9 cellular contexts compared by ENCODE assay signal in the genomic region with DNA sequence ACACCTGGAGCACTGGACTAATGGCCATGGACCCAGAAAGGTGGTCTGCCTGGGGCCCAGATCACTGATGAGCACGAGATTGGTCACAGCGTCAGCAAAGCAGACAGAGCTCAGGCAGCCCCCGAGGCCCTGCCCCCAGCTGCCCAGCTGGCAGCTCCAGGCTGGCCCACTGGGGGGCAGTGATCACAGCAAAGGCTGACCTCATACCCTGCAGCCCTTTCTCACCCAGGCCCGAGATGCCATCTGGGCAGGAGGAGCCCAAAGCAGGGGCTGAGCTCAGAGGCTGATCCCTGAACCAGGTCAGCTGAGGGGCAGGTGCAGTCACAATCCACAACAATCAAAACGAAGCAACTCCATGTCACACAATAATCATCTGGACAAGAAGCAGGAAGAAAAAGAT. TPM values are rescaled to one million over a fixed set of nuclear protein-coding genes. Genes with fewer than 3 reads are reported as not detected.
DNase-seq lines count a peak whose midpoint lies in the region; ATAC-seq and TF ChIP-seq lines count a peak whose summit lies in the region.
"Had no signal": no experiment of that assay in that cellular context is flagged by ENCODE, and none has a peak within 500 bp of the region (broad histone marks: within the 10 kb centered on the region; RNA-seq: fewer than 3 reads in every experiment).

No MANE protein-coding gene starts in this region.

- TF ChIP-seq CTCF in AG09319 (IDR thresholded peaks at IDR 0.05; ENCODE audit: low read depth, low read length): peak; percentile 39
- TF ChIP-seq CTCF in GM12872 (IDR thresholded peaks at IDR 0.05; ENCODE audit: insufficient read depth, low read depth, low read length): peak; percentile 62

- peaks cover 0 to 5% (median 0%) of the 10 kb centered on the region in 3 donors for H3K36me3 Mint-ChIP-seq in immature natural killer cell
- H3K36me3 Mint-ChIP-seq in activated T-cell treated with anti-CD3 and anti-CD28 coated beads, Interleukin-2, amount 50 U/mL, for 24 hours (ENCODE audit: low read depth): peaks cover 8% of the 10 kb centered on the region

- no peak overlapping the region for H3K4me3 Mint-ChIP-seq in immature natural killer cell
- H3K4me3 Mint-ChIP-seq in activated T-cell treated with anti-CD3 and anti-CD28 coated beads, Interleukin-2, amount 50 U/mL, for 24 hours: no peak overlapping the region

- H3K4me1 Mint-ChIP-seq in immature natural killer cell: peaks cover 5 to 8% of the 10 kb centered on the region in 2 donors
- H3K4me1 Mint-ChIP-seq in activated T-cell treated with anti-CD3 and anti-CD28 coated beads, Interleukin-2, amount 50 U/mL, for 24 hours (ENCODE audit: low read depth): peaks cover 9% of the 10 kb centered on the region

- no peaks in the 10 kb centered on the region for H3K9me3 Mint-ChIP-seq in immature natural killer cell
- no peaks in the 10 kb centered on the region for H3K9me3 Mint-ChIP-seq in activated T-cell treated with anti-CD3 and anti-CD28 coated beads, Interleukin-2, amount 50 U/mL, for 24 hours

- no peak for ATAC-seq in GM19023 (IDR thresholded peaks at IDR 0.05; ENCODE audit: unreplicated experiment)
- ATAC-seq: gastrocnemius medialis had no signal

- DNase-seq in AG09319 (ENCODE audit: extremely low read depth, low read depth) (no peak), SK-N-DZ (ENCODE audit: low spot score) (peak; percentile 37), immature natural killer cell (no peak), NCI-H345 (lab: John Stamatoyannopoulos, UW) (no peak), SKM-1 treated with dmso at 0.1 percent for 144 hours (lab: John Stamatoyannopoulos, UW; ENCODE audit: unreplicated experiment) (no peak)
- DNase-seq in activated T-cell treated with anti-CD3 and anti-CD28 coated beads, Interleukin-2, amount 50 U/mL, for 24 hours: no peak
- DNase-seq: gastrocnemius medialis had no signal

- peak overlapping the region in 4 of 6 donors; percentile 41 to 84 (median 76) for H3K27ac Mint-ChIP-seq in immature natural killer cell
- H3K27ac Mint-ChIP-seq in activated T-cell treated with anti-CD3 and anti-CD28 coated beads, Interleukin-2, amount 50 U/mL, for 24 hours: no peak overlapping the region

- H3K27me3 Mint-ChIP-seq in immature natural killer cell (ENCODE audit: low read depth in 3 of 3): peaks cover 10 to 18% (median 13%) of the 10 kb centered on the region in 3 donors
- no peaks in the 10 kb centered on the region for H3K27me3 Mint-ChIP-seq in activated T-cell treated with anti-CD3 and anti-CD28 coated beads, Interleukin-2, amount 50 U/mL, for 24 hours

RNA-seq across cellular contexts. Expression of a gene that starts 4.1 kb away (rescaled TPM):
- polyA plus RNA-seq in SK-N-DZ (2014; cell fraction: cytosol; rRNA removed): 4.6 and 8.0 TPM in 2 replicates
- polyA plus RNA-seq in SK-N-DZ (2014; cell fraction: nucleus; rRNA removed): 5.8 and 7.6 TPM in 2 replicates
- 1 to 10 TPM in 2 of 3 donors, under 1 TPM in 1; 0.74 to 4.2 (median 3.1) TPM for polyA plus RNA-seq in immature natural killer cell

RNA-seq across cellular contexts. Expression of a gene that starts 46.4 kb away (rescaled TPM):
- 229 and 266 TPM in 2 replicates for polyA plus RNA-seq in SK-N-DZ (2014; cell fraction: cytosol; rRNA removed)
- 134 and 157 TPM in 2 replicates for polyA plus RNA-seq in SK-N-DZ (2014; cell fraction: nucleus; rRNA removed)
- polyA plus RNA-seq in immature natural killer cell: 100 to 1,000 TPM; 238 to 307 (median 242) TPM
